23 cellular contexts compared by ENCODE assay signal in the genomic region with DNA sequence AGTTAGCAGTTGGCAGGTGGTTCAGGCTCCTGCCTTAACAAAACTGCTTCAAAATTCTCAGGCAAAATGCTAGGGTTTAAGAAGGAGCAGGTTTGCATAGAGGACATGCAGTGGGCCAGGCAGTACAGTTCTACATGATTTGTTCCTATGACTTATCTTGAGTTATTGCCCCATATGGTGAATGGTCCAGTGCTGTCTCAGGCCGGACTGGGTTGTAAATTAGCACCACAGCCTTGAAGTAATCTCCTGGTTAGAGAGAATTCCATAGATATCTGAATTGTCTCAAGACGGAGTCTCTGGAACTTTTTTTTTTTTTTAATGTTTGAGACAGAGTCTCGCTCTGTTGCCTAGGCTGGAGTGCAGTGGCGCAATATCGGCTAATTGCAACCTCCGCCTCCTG. TPM values are rescaled to one million over a fixed set of nuclear protein-coding genes. Genes with fewer than 3 reads are reported as not detected.
A peak's percentile ranks its signal among the peaks of the same experiment; 100 is the strongest.
DNase-seq lines count a peak whose midpoint lies in the region; ATAC-seq and TF ChIP-seq lines count a peak whose summit lies in the region.
"Had no signal": no experiment of that assay in that cellular context is flagged by ENCODE, and none has a peak within 500 bp of the region (broad histone marks: within the 10 kb centered on the region; RNA-seq: fewer than 3 reads in every experiment).

No MANE protein-coding gene starts in this region.

- no peak overlapping the region for H3K27ac ChIP-seq in sigmoid colon
- H3K27ac ChIP-seq: BLaER1 had no signal

- TF ChIP-seq CTCF in WTC11 (IDR thresholded peaks at IDR 0.05) (no peak), fibroblast of villous mesenchyme (IDR thresholded peaks at IDR 0.05; ENCODE audit: insufficient read depth, low read depth, low read length) (no peak), sigmoid colon (IDR thresholded peaks at IDR 0.05) (no peak)

- H3K4me3 ChIP-seq in fibroblast of villous mesenchyme (ENCODE audit: low read depth, low read length), result no peak overlapping the region
- no peak overlapping the region for H3K4me3 ChIP-seq in sigmoid colon
- H3K4me3 ChIP-seq: BLaER1 had no signal

- H3K27ac Mint-ChIP-seq in WTC11, result peak overlapping the region; percentile 10; the same call in 1 of the 2 replicates
- H3K27ac Mint-ChIP-seq: CD4-positive, alpha-beta memory T cell; CD8-positive, alpha-beta memory T cell had no signal

- no peaks in the 10 kb centered on the region for H3K9me3 Mint-ChIP-seq in WTC11
- H3K9me3 Mint-ChIP-seq: CD14-positive monocyte; CD4-positive, alpha-beta memory T cell; CD4-positive, CD25-positive, alpha-beta regulatory T cell; CD8-positive, alpha-beta memory T cell had no signal

- no peaks in the 10 kb centered on the region for H3K9me3 ChIP-seq in sigmoid colon
- H3K9me3 ChIP-seq: BE2C, BLaER1 had no signal

- TF ChIP-seq POLR2A in sigmoid colon (IDR thresholded peaks at IDR 0.05), result no peak

- H3K36me3 Mint-ChIP-seq in WTC11, result 0 out of 2 replicates have a peak, but pooled peaks cover 5% of the 10 kb centered on the region

- peaks cover 9% of the 10 kb centered on the region for H3K4me1 Mint-ChIP-seq in WTC11
- H3K4me1 Mint-ChIP-seq: CD14-positive monocyte; CD4-positive, alpha-beta memory T cell; CD8-positive, alpha-beta memory T cell had no signal

- DNase-seq in WTC11 (ENCODE audit: low spot score) (no peak), amniotic epithelial cell (ENCODE audit: low read depth) (peak; percentile 97), fibroblast of villous mesenchyme (ENCODE audit: low read depth) (peak; percentile 64), sigmoid colon (no peak)
- DNase-seq in stimulated activated CD8-positive, alpha-beta memory T cell treated with anti-CD3 and anti-CD28 coated beads, Interleukin-4, amount 100 ng/mL, for 48 hours, result no peak
- DNase-seq: 8988T; ACHN; BE2C; C1 segment of cervical spinal cord; CD4-positive, alpha-beta memory T cell; CD4-positive, CD25-positive, alpha-beta regulatory T cell; CD8-positive, alpha-beta memory T cell; COR-L47; DMS 273 treated with DMSO at 0.1 percent for 48 hours; DMS153; DMS53; DMS79; DND-41; EL; GDM1 had no signal

- ATAC-seq in WTC11, result no peak
- no peak for ATAC-seq in HG02610 (IDR thresholded peaks at IDR 0.05; ENCODE audit: unreplicated experiment)

- H3K27me3 Mint-ChIP-seq in WTC11 (ENCODE audit: low read depth), result no peaks in the 10 kb centered on the region
- H3K27me3 Mint-ChIP-seq: CD4-positive, alpha-beta memory T cell; CD4-positive, CD25-positive, alpha-beta regulatory T cell; CD8-positive, alpha-beta memory T cell had no signal

- H3K36me3 ChIP-seq in sigmoid colon, result peaks cover 0 to 26% (median 0%) of the 10 kb centered on the region in 4 donors
- H3K36me3 ChIP-seq: BLaER1 had no signal

- no peak for TF ChIP-seq EP300 in sigmoid colon (IDR thresholded peaks at IDR 0.05)

- no peaks in the 10 kb centered on the region for H3K4me1 ChIP-seq in sigmoid colon
- H3K4me1 ChIP-seq: BE2C, BLaER1 had no signal

- WGBS in sigmoid colon, 2 donors, result 96 to 97% methylated on average over 6 of the region's 6 CpGs

- CTCF ChIA-PET in WTC11 (lab: Charles Lee), result no interaction called here

- no peak overlapping the region for H3K4me3 Mint-ChIP-seq in WTC11
- H3K4me3 Mint-ChIP-seq: CD14-positive monocyte; CD4-positive, alpha-beta memory T cell; CD4-positive, CD25-positive, alpha-beta regulatory T cell; CD8-positive, alpha-beta memory T cell had no signal

- intact Hi-C loops in sigmoid colon (cut with DNase I), result no loop called here

- POLR2A ChIA-PET in WTC11 (lab: Charles Lee), result no interaction called here

- H3K27me3 ChIP-seq in sigmoid colon, result no peaks in the 10 kb centered on the region
- H3K27me3 ChIP-seq: BE2C, BLaER1 had no signal

TF ChIP-seq in WTC11, 78 proteins besides CTCF, POLR2A, EP300 and RAD21 (continues in another document):
- no peak for TF ChIP-seq GRHL2 (CRISPR knock-in tag; IDR thresholded peaks at IDR 0.05; ENCODE audit: insufficient replicate concordance, severe bottlenecking)
- TF ChIP-seq, protein P1, sequence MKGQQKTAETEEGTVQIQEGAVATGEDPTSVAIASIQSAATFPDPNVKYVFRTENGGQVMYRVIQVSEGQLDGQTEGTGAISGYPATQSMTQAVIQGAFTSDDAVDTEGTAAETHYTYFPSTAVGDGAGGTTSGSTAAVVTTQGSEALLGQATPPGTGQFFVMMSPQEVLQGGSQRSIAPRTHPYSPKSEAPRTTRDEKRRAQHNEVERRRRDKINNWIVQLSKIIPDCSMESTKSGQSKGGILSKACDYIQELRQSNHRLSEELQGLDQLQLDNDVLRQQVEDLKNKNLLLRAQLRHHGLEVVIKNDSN (CRISPR knock-in tag; IDR thresholded peaks at IDR 0.05), result no peak
- no peak for TF ChIP-seq NFATC4 (CRISPR knock-in tag; IDR thresholded peaks at IDR 0.05)
- TF ChIP-seq, protein P2, sequence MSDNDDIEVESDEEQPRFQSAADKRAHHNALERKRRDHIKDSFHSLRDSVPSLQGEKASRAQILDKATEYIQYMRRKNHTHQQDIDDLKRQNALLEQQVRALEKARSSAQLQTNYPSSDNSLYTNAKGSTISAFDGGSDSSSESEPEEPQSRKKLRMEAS (CRISPR knock-in tag; IDR thresholded peaks at IDR 0.05), result no peak
- TF ChIP-seq SP1 (CRISPR knock-in tag; conservative IDR thresholded peaks at IDR 0.05), result no peak
- TF ChIP-seq, protein P3, sequence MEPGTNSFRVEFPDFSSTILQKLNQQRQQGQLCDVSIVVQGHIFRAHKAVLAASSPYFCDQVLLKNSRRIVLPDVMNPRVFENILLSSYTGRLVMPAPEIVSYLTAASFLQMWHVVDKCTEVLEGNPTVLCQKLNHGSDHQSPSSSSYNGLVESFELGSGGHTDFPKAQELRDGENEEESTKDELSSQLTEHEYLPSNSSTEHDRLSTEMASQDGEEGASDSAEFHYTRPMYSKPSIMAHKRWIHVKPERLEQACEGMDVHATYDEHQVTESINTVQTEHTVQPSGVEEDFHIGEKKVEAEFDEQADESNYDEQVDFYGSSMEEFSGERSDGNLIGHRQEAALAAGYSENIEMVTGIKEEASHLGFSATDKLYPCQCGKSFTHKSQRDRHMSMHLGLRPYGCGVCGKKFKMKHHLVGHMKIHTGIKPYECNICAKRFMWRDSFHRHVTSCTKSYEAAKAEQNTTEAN (CRISPR knock-in tag; IDR thresholded peaks at IDR 0.05), result no peak
- TF ChIP-seq, protein P4, sequence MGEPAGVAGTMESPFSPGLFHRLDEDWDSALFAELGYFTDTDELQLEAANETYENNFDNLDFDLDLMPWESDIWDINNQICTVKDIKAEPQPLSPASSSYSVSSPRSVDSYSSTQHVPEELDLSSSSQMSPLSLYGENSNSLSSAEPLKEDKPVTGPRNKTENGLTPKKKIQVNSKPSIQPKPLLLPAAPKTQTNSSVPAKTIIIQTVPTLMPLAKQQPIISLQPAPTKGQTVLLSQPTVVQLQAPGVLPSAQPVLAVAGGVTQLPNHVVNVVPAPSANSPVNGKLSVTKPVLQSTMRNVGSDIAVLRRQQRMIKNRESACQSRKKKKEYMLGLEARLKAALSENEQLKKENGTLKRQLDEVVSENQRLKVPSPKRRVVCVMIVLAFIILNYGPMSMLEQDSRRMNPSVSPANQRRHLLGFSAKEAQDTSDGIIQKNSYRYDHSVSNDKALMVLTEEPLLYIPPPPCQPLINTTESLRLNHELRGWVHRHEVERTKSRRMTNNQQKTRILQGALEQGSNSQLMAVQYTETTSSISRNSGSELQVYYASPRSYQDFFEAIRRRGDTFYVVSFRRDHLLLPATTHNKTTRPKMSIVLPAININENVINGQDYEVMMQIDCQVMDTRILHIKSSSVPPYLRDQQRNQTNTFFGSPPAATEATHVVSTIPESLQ (CRISPR knock-in tag; IDR thresholded peaks at IDR 0.05), result no peak
- TF ChIP-seq, protein P5, sequence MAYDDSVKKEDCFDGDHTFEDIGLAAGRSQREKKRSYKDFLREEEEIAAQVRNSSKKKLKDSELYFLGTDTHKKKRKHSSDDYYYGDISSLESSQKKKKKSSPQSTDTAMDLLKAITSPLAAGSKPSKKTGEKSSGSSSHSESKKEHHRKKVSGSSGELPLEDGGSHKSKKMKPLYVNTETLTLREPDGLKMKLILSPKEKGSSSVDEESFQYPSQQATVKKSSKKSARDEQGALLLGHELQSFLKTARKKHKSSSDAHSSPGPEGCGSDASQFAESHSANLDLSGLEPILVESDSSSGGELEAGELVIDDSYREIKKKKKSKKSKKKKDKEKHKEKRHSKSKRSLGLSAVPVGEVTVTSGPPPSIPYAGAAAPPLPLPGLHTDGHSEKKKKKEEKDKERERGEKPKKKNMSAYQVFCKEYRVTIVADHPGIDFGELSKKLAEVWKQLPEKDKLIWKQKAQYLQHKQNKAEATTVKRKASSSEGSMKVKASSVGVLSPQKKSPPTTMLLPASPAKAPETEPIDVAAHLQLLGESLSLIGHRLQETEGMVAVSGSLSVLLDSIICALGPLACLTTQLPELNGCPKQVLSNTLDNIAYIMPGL (CRISPR knock-in tag; IDR thresholded peaks at IDR 0.05), result no peak
- TF ChIP-seq, protein P6, sequence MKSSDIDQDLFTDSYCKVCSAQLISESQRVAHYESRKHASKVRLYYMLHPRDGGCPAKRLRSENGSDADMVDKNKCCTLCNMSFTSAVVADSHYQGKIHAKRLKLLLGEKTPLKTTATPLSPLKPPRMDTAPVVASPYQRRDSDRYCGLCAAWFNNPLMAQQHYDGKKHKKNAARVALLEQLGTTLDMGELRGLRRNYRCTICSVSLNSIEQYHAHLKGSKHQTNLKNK (CRISPR knock-in tag; IDR thresholded peaks at IDR 0.05), result no peak
- no peak for TF ChIP-seq RELA (CRISPR knock-in tag; IDR thresholded peaks at IDR 0.05; ENCODE audit: borderline replicate concordance)
- TF ChIP-seq OVOL2 (CRISPR knock-in tag; IDR thresholded peaks at IDR 0.05; ENCODE audit: borderline replicate concordance), result no peak
- TF ChIP-seq IRF2 (CRISPR knock-in tag; IDR thresholded peaks at IDR 0.05; ENCODE audit: borderline replicate concordance, low read depth), result no peak
- TF ChIP-seq MYBL2 (CRISPR knock-in tag; IDR thresholded peaks at IDR 0.05), result no peak
- TF ChIP-seq, protein P7, sequence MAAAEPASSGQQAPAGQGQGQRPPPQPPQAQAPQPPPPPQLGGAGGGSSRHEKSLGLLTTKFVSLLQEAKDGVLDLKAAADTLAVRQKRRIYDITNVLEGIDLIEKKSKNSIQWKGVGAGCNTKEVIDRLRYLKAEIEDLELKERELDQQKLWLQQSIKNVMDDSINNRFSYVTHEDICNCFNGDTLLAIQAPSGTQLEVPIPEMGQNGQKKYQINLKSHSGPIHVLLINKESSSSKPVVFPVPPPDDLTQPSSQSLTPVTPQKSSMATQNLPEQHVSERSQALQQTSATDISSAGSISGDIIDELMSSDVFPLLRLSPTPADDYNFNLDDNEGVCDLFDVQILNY (CRISPR knock-in tag; IDR thresholded peaks at IDR 0.05), result no peak

RNA-seq across cellular contexts. Expression of a gene that starts 11.8 kb away (rescaled TPM):
- total RNA-seq in WTC11 (2021), result 32.3 to 39.3 TPM (median 34.4 TPM) in 3 replicates
- 32.5 and 37.1 TPM in 2 replicates for total RNA-seq in fibroblast of villous mesenchyme
- total RNA-seq in sigmoid colon, result 10 to 100 TPM; 23.2 to 41.0 (median 30.0) TPM
- polyA plus RNA-seq in sigmoid colon, result 10 to 100 TPM in 1 of 3 donors, 1 to 10 TPM in 2; 5.5 to 12.6 (median 8.4) TPM

Comparison
In these comparisons a context has a peak if more than half of its experiments do, and no peak if none do; other contexts are left out.
1. DNase-seq: peak in amniotic epithelial cell (single experiment) and fibroblast of villous mesenchyme (single experiment); none in WTC11 (single experiment), stimulated activated CD8-positive, alpha-beta memory T cell treated with anti-CD3 and anti-CD28 coated beads, Interleukin-4, amount 100 ng/mL, for 48 hours (single experiment) and sigmoid colon (single experiment).